ENCODE assay signal across 20 cellular contexts in genomic region chr9:24939099-24939850, GRCh38.
A peak's percentile ranks its signal among the peaks of the same experiment; 100 is the strongest.
DNase-seq lines count a peak whose midpoint lies in the region; ATAC-seq, FAIRE-seq and TF ChIP-seq lines count a peak whose summit lies in the region.
"Had no signal": no experiment of that assay in that cellular context is flagged by ENCODE, and none has a peak within 500 bp of the region (broad histone marks: within the 10 kb centered on the region; RNA-seq: fewer than 3 reads in every experiment).

No MANE protein-coding gene starts in this region.

- no peak overlapping the region for H3K4me3 Mint-ChIP-seq in endodermal cell
- H3K4me3 Mint-ChIP-seq in CD4-positive, alpha-beta memory T cell: no peak overlapping the region
- H3K4me3 Mint-ChIP-seq: activated CD4-positive, alpha-beta memory T cell treated with anti-CD3 and anti-CD28 coated beads, Interleukin-2, amount 10 ng/mL, durations not matched to agents 7 days and 5 days; activated naive CD8-positive, alpha-beta T cell treated with anti-CD3 and anti-CD28 coated beads, Interleukin-2, amount 50 U/mL, for 24 hours; neural crest cell had no signal

- H3K27me3 ChIP-seq in endodermal cell (ENCODE audit: control insufficient read depth, insufficient read depth, low read length, poor library complexity, severe bottlenecking): no peaks in the 10 kb centered on the region
- no peaks in the 10 kb centered on the region for H3K27me3 ChIP-seq in esophagus muscularis mucosa
- H3K27me3 ChIP-seq in CD4-positive, alpha-beta memory T cell (ENCODE audit: insufficient read depth, low read length): no peaks in the 10 kb centered on the region
- H3K27me3 ChIP-seq: sigmoid colon had no signal

- H3K4me3 ChIP-seq in endodermal cell (ENCODE audit: low read length) (no peak overlapping the region), esophagus muscularis mucosa (no peak overlapping the region)
- H3K4me3 ChIP-seq in CD4-positive, alpha-beta memory T cell (ENCODE audit: low read length in 2 of 2): no peak overlapping the region
- H3K4me3 ChIP-seq: sigmoid colon had no signal

- DNase-seq in D721Med (ENCODE audit: insufficient read length, low spot score) (no peak), NCI-H2081 (lab: John Stamatoyannopoulos, UW) (peak; percentile 62 to 88), NCI-H82 treated with DMSO at 0.1 percent for 48 hours (lab: John Stamatoyannopoulos, UW; ENCODE audit: unreplicated experiment) (peak; percentile 14), endodermal cell (peak; percentile 46), AG08396 (ENCODE audit: low spot score) (no peak), esophagus muscularis mucosa (ENCODE audit: extremely low spot score) (no peak)
- no peak for DNase-seq in CD4-positive, alpha-beta memory T cell
- DNase-seq: activated CD4-positive, alpha-beta memory T cell treated with anti-CD3 and anti-CD28 coated beads, Interleukin-2, amount 10 ng/mL, durations not matched to agents 7 days and 5 days; activated effector memory CD4-positive, alpha-beta T cell treated with Interleukin-2 at 50 U/mL for 16 hours; activated naive CD8-positive, alpha-beta T cell treated with anti-CD3 and anti-CD28 coated beads, Interleukin-2, amount 50 U/mL, for 24 hours; DMS153; effector CD8-positive, alpha-beta T cell; foreskin melanocyte; GDM1; hypothalamus; Karpas-422; sigmoid colon; T1000 had no signal

- H3K36me3 ChIP-seq in endodermal cell (ENCODE audit: control insufficient read depth, insufficient read depth, low read length) (no peaks in the 10 kb centered on the region), esophagus muscularis mucosa (no peaks in the 10 kb centered on the region)
- H3K36me3 ChIP-seq in CD4-positive, alpha-beta memory T cell (ENCODE audit: insufficient read depth, low read length): no peaks in the 10 kb centered on the region
- H3K36me3 ChIP-seq: sigmoid colon had no signal

- H3K9me3 ChIP-seq in endodermal cell (ENCODE audit: control insufficient read depth, low read length): no peaks in the 10 kb centered on the region
- no peaks in the 10 kb centered on the region for H3K9me3 ChIP-seq in esophagus muscularis mucosa
- no peaks in the 10 kb centered on the region for H3K9me3 ChIP-seq in CD4-positive, alpha-beta memory T cell (ENCODE audit: control insufficient read depth in 1 of 2, low read length in 2 of 2)

- WGBS in endodermal cell (ENCODE audit: insufficient coverage in 1 of 2, insufficient read length in 1 of 2), 2 experiments: 80 to 92% methylated on average over 2 to 5 of the region's 5 CpGs
- 82% methylated on average over 5 of the region's 5 CpGs for WGBS in esophagus muscularis mucosa

- H3K36me3 Mint-ChIP-seq in endodermal cell (ENCODE audit: low read depth): no peaks in the 10 kb centered on the region
- no peaks in the 10 kb centered on the region for H3K36me3 Mint-ChIP-seq in CD4-positive, alpha-beta memory T cell

- H3K4me1 Mint-ChIP-seq in endodermal cell: peaks cover 10% of the 10 kb centered on the region
- H3K4me1 Mint-ChIP-seq in CD4-positive, alpha-beta memory T cell: no peaks in the 10 kb centered on the region
- H3K4me1 Mint-ChIP-seq: activated CD4-positive, alpha-beta memory T cell treated with anti-CD3 and anti-CD28 coated beads, Interleukin-2, amount 10 ng/mL, durations not matched to agents 7 days and 5 days; activated naive CD8-positive, alpha-beta T cell treated with anti-CD3 and anti-CD28 coated beads, Interleukin-2, amount 50 U/mL, for 24 hours; neural crest cell had no signal

- peak; percentile 83 for FAIRE-seq in D721Med (lab: Jason Lieb, UNC)

- H3K27ac Mint-ChIP-seq in endodermal cell: no peak overlapping the region
- H3K27ac Mint-ChIP-seq in CD4-positive, alpha-beta memory T cell: no peak overlapping the region
- H3K27ac Mint-ChIP-seq: activated CD4-positive, alpha-beta memory T cell treated with anti-CD3 and anti-CD28 coated beads, Interleukin-2, amount 10 ng/mL, durations not matched to agents 7 days and 5 days; activated naive CD8-positive, alpha-beta T cell treated with anti-CD3 and anti-CD28 coated beads, Interleukin-2, amount 50 U/mL, for 24 hours had no signal

- CTCF ChIA-PET in CD4-positive, alpha-beta memory T cell (lab: Charles Lee; ENCODE audit: partially characterized antibody): no interaction called here

- ATAC-seq in GM18870 (IDR thresholded peaks at IDR 0.05; ENCODE audit: unreplicated experiment): no peak
- ATAC-seq: activated naive CD8-positive, alpha-beta T cell treated with anti-CD3 and anti-CD28 coated beads, Interleukin-2, amount 50 U/mL, for 24 hours had no signal

- no peak for TF ChIP-seq EP300 in esophagus muscularis mucosa (IDR thresholded peaks at IDR 0.05)

- H3K4me1 ChIP-seq in endodermal cell (ENCODE audit: control insufficient read depth, insufficient read depth, low read length) (no peaks in the 10 kb centered on the region), esophagus muscularis mucosa (no peaks in the 10 kb centered on the region)
- H3K4me1 ChIP-seq in CD4-positive, alpha-beta memory T cell (ENCODE audit: insufficient read depth, low read length): no peaks in the 10 kb centered on the region
- H3K4me1 ChIP-seq: sigmoid colon had no signal

- H3K9me3 Mint-ChIP-seq in endodermal cell: no peaks in the 10 kb centered on the region
- H3K9me3 Mint-ChIP-seq in CD4-positive, alpha-beta memory T cell: peaks cover 0 to 40% (median 24%) of the 10 kb centered on the region in 8 donors
- H3K9me3 Mint-ChIP-seq: neural crest cell had no signal

- H3K27ac ChIP-seq in endodermal cell (ENCODE audit: low read depth, low read length) (peak overlapping the region; percentile 29), esophagus muscularis mucosa (replicated peaks in 1 of 4) (no peak overlapping the region)
- no peak overlapping the region for H3K27ac ChIP-seq in CD4-positive, alpha-beta memory T cell (ENCODE audit: low read depth, low read length)
- H3K27ac ChIP-seq: sigmoid colon had no signal

- intact Hi-C loops in esophagus muscularis mucosa (cut with DNase I): no loop called here
- intact Hi-C loops in CD4-positive, alpha-beta memory T cell (cut with micrococcal nuclease): no loop called here

- H3K9ac ChIP-seq in endodermal cell (ENCODE audit: extremely low read depth, low read length, poor library complexity, severe bottlenecking): no peak overlapping the region

- no peaks in the 10 kb centered on the region for H3K27me3 Mint-ChIP-seq in endodermal cell (ENCODE audit: insufficient read depth)
- no peaks in the 10 kb centered on the region for H3K27me3 Mint-ChIP-seq in CD4-positive, alpha-beta memory T cell
- H3K27me3 Mint-ChIP-seq: activated CD4-positive, alpha-beta memory T cell treated with anti-CD3 and anti-CD28 coated beads, Interleukin-2, amount 10 ng/mL, durations not matched to agents 7 days and 5 days; activated naive CD8-positive, alpha-beta T cell treated with anti-CD3 and anti-CD28 coated beads, Interleukin-2, amount 50 U/mL, for 24 hours had no signal

- TF ChIP-seq CTCF in D721Med (IDR thresholded peaks at IDR 0.05; ENCODE audit: insufficient read depth, missing control alignments): peak; percentile 5
- TF ChIP-seq CTCF in endodermal cell (conservative IDR thresholded peaks at IDR 0.05): no peak
- TF ChIP-seq CTCF in esophagus muscularis mucosa (IDR thresholded peaks at IDR 0.05): no peak

- POLR2A ChIA-PET in CD4-positive, alpha-beta memory T cell (lab: Charles Lee; ENCODE audit: partially characterized antibody): no interaction called here

- no peak for TF ChIP-seq POLR2A in esophagus muscularis mucosa (IDR thresholded peaks at IDR 0.05; ENCODE audit: low read depth)

Comparison
In these comparisons a context has a peak if more than half of its experiments do, and no peak if none do; other contexts are left out.
1. DNase-seq: peak in NCI-H2081 (2 of 2), NCI-H82 treated with DMSO at 0.1 percent for 48 hours (single experiment) and endodermal cell (single experiment); none in D721Med (single experiment), AG08396 (single experiment), esophagus muscularis mucosa (single experiment) and CD4-positive, alpha-beta memory T cell (0 of 5).